ENCODE assay signal across 8 cellular contexts in the genomic region with DNA sequence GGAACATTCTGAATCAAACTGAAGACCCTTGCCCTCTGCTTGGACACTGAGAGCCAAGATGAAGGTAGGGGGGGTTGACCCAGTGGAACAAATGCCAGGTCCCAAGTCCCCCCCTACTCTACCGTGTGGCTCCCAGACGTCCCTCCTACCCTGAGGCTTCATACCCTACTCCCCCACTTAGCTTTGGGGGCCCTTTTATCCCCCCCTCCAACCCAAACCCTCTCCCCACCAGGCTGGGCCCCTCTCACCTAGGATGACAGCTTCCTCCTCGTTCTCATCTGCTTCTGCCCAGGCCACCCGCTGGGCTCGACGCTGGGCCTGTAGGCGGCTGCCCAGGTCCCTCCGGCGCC. TPM values are rescaled to one million over a fixed set of nuclear protein-coding genes. Genes with fewer than 3 reads are reported as not detected.
DNase-seq lines count a peak whose midpoint lies in the region; ATAC-seq, FAIRE-seq and TF ChIP-seq lines count a peak whose summit lies in the region.

No MANE protein-coding gene starts in this region.

- no peak overlapping the region; the same call in 1 of the 2 replicates for H2AK5ac ChIP-seq in IMR-90 (ENCODE audit: low read depth, low read length)

- peaks cover 19 to 35% of the 10 kb centered on the region in 2 experiments for H3K79me1 ChIP-seq in IMR-90 (ENCODE audit: low read depth in 1 of 2, low read length in 2 of 2)

- no peak overlapping the region for H4K5ac ChIP-seq in IMR-90 (ENCODE audit: low read depth, low read length)

- H3K36me3 ChIP-seq in IMR-90 (ENCODE audit: control insufficient read depth, insufficient read depth, low read length) (peaks cover 17% of the 10 kb centered on the region), bronchial epithelial cell (ENCODE audit: control insufficient read depth, insufficient read depth, low read length) (peaks cover 15% of the 10 kb centered on the region), muscle layer of duodenum (ENCODE audit: control insufficient read depth in 1 of 2, insufficient read depth in 2 of 2, low read length in 2 of 2) (peaks cover 14 to 19% of the 10 kb centered on the region in 2 donors)

- H3K27ac ChIP-seq in IMR-90 (ENCODE audit: insufficient read depth, low read length) (peak overlapping the region; percentile 18; the same call in 1 of the 2 replicates), muscle layer of duodenum (ENCODE audit: low read length) (no peak overlapping the region)

- no peak overlapping the region for H2BK20ac ChIP-seq in IMR-90 (ENCODE audit: low read depth, low read length)

- peak overlapping the region; percentile 25 to 96; a peak in 3 of 4 replicates for H4K8ac ChIP-seq in IMR-90 (ENCODE audit: low read depth in 2 of 2, low read length in 2 of 2)

- no peak for DNase-seq in AG04449 (ENCODE audit: low read depth, low spot score)
- no peak for DNase-seq in IMR-90
- no peak for DNase-seq in bronchial epithelial cell (ENCODE audit: low read depth)
- no peak for DNase-seq in C1 segment of cervical spinal cord (lab: John Stamatoyannopoulos, UW)
- no peak for DNase-seq in T1000 (lab: John Stamatoyannopoulos, UW)
- no peak for DNase-seq in NCI-H187 (lab: John Stamatoyannopoulos, UW)

- dilution Hi-C loops in IMR-90 (cut with HindIII; ENCODE audit: low sequenced_read_pairs, unreplicated experiment) = no loop called here

- H2BK5ac ChIP-seq in IMR-90 (ENCODE audit: low read depth, low read length, poor library complexity, severe bottlenecking) = no peak overlapping the region

- CTCF ChIA-PET in AG04449 (lab: Yijun Ruan, JAX) (interaction anchor here (0.7 to 2.5 kb wide), 2 partner anchors 16 to 17 kb away, joined by 3 to 14 read pairs; no protein-coding TSS in a partner anchor), IMR-90 (lab: Yijun Ruan, JAX) (interaction anchor here (0.6 kb wide), 2 partner anchors 122 to 148 kb away, joined by 3 read pairs; no protein-coding TSS in a partner anchor)

- no peak overlapping the region for H4K91ac ChIP-seq in IMR-90 (ENCODE audit: insufficient read depth, low read depth, low read length)

- in situ Hi-C loops in IMR-90 (cut with MboI; ENCODE audit: low sequenced_read_pairs) = no loop called here

- no peak for FAIRE-seq in bronchial epithelial cell (lab: Jason Lieb, UNC)

- no peak overlapping the region for H3K14ac ChIP-seq in IMR-90 (replicated peaks; ENCODE audit: low read depth, low read length)

- no peak overlapping the region for H3K23ac ChIP-seq in IMR-90 (ENCODE audit: low read depth, low read length)

- peaks cover 7% of the 10 kb centered on the region for H3K4me1 ChIP-seq in IMR-90 (ENCODE audit: control insufficient read depth, insufficient read depth, low read length)
- H3K4me1 ChIP-seq in muscle layer of duodenum (ENCODE audit: control insufficient read depth in 1 of 2, insufficient read depth in 2 of 2, low read length in 2 of 2) = peaks cover 0 to 10% of the 10 kb centered on the region in 2 donors

- no peak overlapping the region for H2BK120ac ChIP-seq in IMR-90 (ENCODE audit: low read depth, low read length)

- H3K27me3 ChIP-seq in IMR-90 (ENCODE audit: control insufficient read depth, insufficient read depth, low read length) = no peaks in the 10 kb centered on the region
- no peaks in the 10 kb centered on the region for H3K27me3 ChIP-seq in bronchial epithelial cell (ENCODE audit: control insufficient read depth, insufficient read depth, low read length)
- no peaks in the 10 kb centered on the region for H3K27me3 ChIP-seq in muscle layer of duodenum (ENCODE audit: low read depth, low read length)

- peak overlapping the region; percentile 84; the same call in 1 of the 2 replicates for H3K4me2 ChIP-seq in IMR-90 (ENCODE audit: low read depth, low read length)

- POLR2A ChIA-PET in AG04449 (lab: Yijun Ruan, JAX) (interaction anchor here (1.1 to 1.2 kb wide), 2 partner anchors 15 to 37 kb away, joined by 4 to 5 read pairs; no protein-coding TSS in a partner anchor), IMR-90 (lab: Charles Lee; ENCODE audit: unreplicated experiment) (no interaction called here)

- H2AK9ac ChIP-seq in IMR-90 (replicated peaks; ENCODE audit: low read depth, low read length, poor library complexity) = peak overlapping the region; percentile 96

- H3K4ac ChIP-seq in IMR-90 (ENCODE audit: low read depth, low read length) = no peak overlapping the region

- H3K18ac ChIP-seq in IMR-90 (ENCODE audit: low read depth, low read length) = no peak overlapping the region

- no peak overlapping the region for H3K9ac ChIP-seq in IMR-90 (ENCODE audit: low read depth, low read length)

- no peaks in the 10 kb centered on the region for H3K9me3 ChIP-seq in IMR-90 (ENCODE audit: control insufficient read depth, insufficient read depth, low read length)
- no peaks in the 10 kb centered on the region for H3K9me3 ChIP-seq in muscle layer of duodenum (ENCODE audit: control insufficient read depth in 1 of 2, low read length in 2 of 2)

- H3K4me3 ChIP-seq in AG04449 (ENCODE audit: low read depth, low read length) (peak overlapping the region; percentile 93), IMR-90 (ENCODE audit: insufficient read depth, low read depth, low read length) (no peak overlapping the region), bronchial epithelial cell (ENCODE audit: low read depth, low read length) (peak overlapping the region; percentile 95), muscle layer of duodenum (ENCODE audit: low read depth in 1 of 2, low read length in 2 of 2) (peak overlapping the region; percentile 85 to 93)

- TF ChIP-seq RAD21 in IMR-90 (IDR thresholded peaks at IDR 0.05; ENCODE audit: low read length) = no peak

- no peak for TF ChIP-seq POLR2A in IMR-90 (IDR thresholded peaks at IDR 0.05; ENCODE audit: low read depth, low read length)

- H2AFZ ChIP-seq in IMR-90 (replicated peaks; ENCODE audit: low read length, poor library complexity) = peak overlapping the region; percentile 94

- TF ChIP-seq CTCF in AG04449 (IDR thresholded peaks at IDR 0.05; ENCODE audit: insufficient read depth, low read length, missing control alignments) (no peak), IMR-90 (conservative IDR thresholded peaks at IDR 0.05; ENCODE audit: low read depth, low read length) (no peak), bronchial epithelial cell (IDR thresholded peaks at IDR 0.05; ENCODE audit: insufficient read depth, low read length, severe bottlenecking) (no peak)

- no TSS peak for BruUV-seq in IMR-90 (replicated peaks; lab: Mats Ljungman, UMichigan)

- no peak overlapping the region for H3K56ac ChIP-seq in IMR-90 (ENCODE audit: extremely low read depth, insufficient read depth, low read length)

- H2BK15ac ChIP-seq in IMR-90 (ENCODE audit: low read depth, low read length) = no peak overlapping the region

- no peaks in the 10 kb centered on the region for H4K20me1 ChIP-seq in IMR-90 (ENCODE audit: insufficient read depth, low read length)

- intact Hi-C loops in IMR-90 (cut with micrococcal nuclease) = no loop called here

- ATAC-seq in IMR-90 (ENCODE audit: low read depth) (no peak), GM19324 (IDR thresholded peaks at IDR 0.05; ENCODE audit: low FRiP score, unreplicated experiment) (no peak)

- no CpG with 5 or more reads among the region's 9 CpGs for WGBS in IMR-90 (ENCODE audit: extremely low coverage in 2 of 2, insufficient read length in 1 of 2), 2 experiments

- H3K9me1 ChIP-seq in IMR-90 (ENCODE audit: insufficient read depth, low read length) = 0 out of 2 replicates have a peak, but pooled peaks cover 3% of the 10 kb centered on the region

TF ChIP-seq in IMR-90, 13 proteins besides CTCF, POLR2A, EP300 and RAD21 (continues in another document):
- no peak for TF ChIP-seq ELK1 (IDR thresholded peaks at IDR 0.05; ENCODE audit: borderline replicate concordance, low read depth, low read length)
- TF ChIP-seq NFE2L2 (IDR thresholded peaks at IDR 0.05; ENCODE audit: low read depth, low read length) = no peak
- TF ChIP-seq MXI1 (IDR thresholded peaks at IDR 0.05; ENCODE audit: borderline replicate concordance, low read depth, low read length) = no peak
- TF ChIP-seq FOS (IDR thresholded peaks at IDR 0.05; ENCODE audit: low read depth, low read length) = no peak
- TF ChIP-seq CEBPB (IDR thresholded peaks at IDR 0.05; ENCODE audit: low read depth, low read length) = no peak
- no peak for TF ChIP-seq RCOR1 (IDR thresholded peaks at IDR 0.05; ENCODE audit: insufficient replicate concordance, low read length)

RNA-seq across cellular contexts. Expression of gene DDRGK1, which starts 1.5 kb away (rescaled TPM):
- total RNA-seq in IMR-90 (2012; rRNA removed) (12.2 and 20.6 TPM in 2 replicates), bronchial epithelial cell (57.6 and 72.7 TPM in 2 replicates)
- 29.6 and 33.1 TPM in 2 replicates for polyA plus RNA-seq in IMR-90 (2012; rRNA removed)
- polyA plus RNA-seq in IMR-90 (2012; cell fraction: cytosol; rRNA removed) = 31.0 and 41.4 TPM in 2 replicates
- 27.9 and 35.2 TPM in 2 replicates for polyA plus RNA-seq in IMR-90 (2012; cell fraction: nucleus; rRNA removed; ENCODE audit: low replicate concordance)

RNA-seq across cellular contexts. Expression of gene ITPA, which starts 6.4 kb away (rescaled TPM):
- 28.6 and 32.4 TPM in 2 replicates for total RNA-seq in IMR-90 (2012; rRNA removed)
- 49.0 and 52.6 TPM in 2 replicates for polyA plus RNA-seq in IMR-90 (2012; rRNA removed)
- 54.1 and 68.7 TPM in 2 replicates for polyA plus RNA-seq in IMR-90 (2012; cell fraction: cytosol; rRNA removed)
- 51.4 and 69.9 TPM in 2 replicates for polyA plus RNA-seq in IMR-90 (2012; cell fraction: nucleus; rRNA removed; ENCODE audit: low replicate concordance)
- 36.9 and 45.5 TPM in 2 replicates for total RNA-seq in bronchial epithelial cell

RNA-seq across cellular contexts. Expression of gene LZTS3, which starts 29.6 kb away (rescaled TPM):
- total RNA-seq in IMR-90 (2012; rRNA removed) = 1.4 TPM in 2 replicates
- polyA plus RNA-seq in IMR-90 (2012; rRNA removed) = 3.2 and 3.7 TPM in 2 replicates
- polyA plus RNA-seq in IMR-90 (2012; cell fraction: cytosol; rRNA removed) = 3.2 and 5.4 TPM in 2 replicates
- polyA plus RNA-seq in IMR-90 (2012; cell fraction: nucleus; rRNA removed; ENCODE audit: low replicate concordance) = 5.6 and 11.2 TPM in 2 replicates
- total RNA-seq in bronchial epithelial cell = 11.3 and 20.0 TPM in 2 replicates

RNA-seq across cellular contexts. Expression of gene SLC4A11, which starts 36.0 kb away (rescaled TPM):
- total RNA-seq in IMR-90 (2012; rRNA removed) (0.28 and 0.36 TPM in 2 replicates), bronchial epithelial cell (3.2 and 5.1 TPM in 2 replicates)
- 0.79 and 0.95 TPM in 2 replicates for polyA plus RNA-seq in IMR-90 (2012; rRNA removed)
- 0.36 and 0.60 TPM in 2 replicates for polyA plus RNA-seq in IMR-90 (2012; cell fraction: cytosol; rRNA removed)
- 5.7 and 12.8 TPM in 2 replicates for polyA plus RNA-seq in IMR-90 (2012; cell fraction: nucleus; rRNA removed; ENCODE audit: low replicate concordance)

RNA-seq across cellular contexts. Expression of gene FASTKD5, which starts 43.3 kb away (rescaled TPM):
- total RNA-seq in IMR-90 (2012; rRNA removed) = 18.6 and 22.8 TPM in 2 replicates
- polyA plus RNA-seq in IMR-90 (2012; rRNA removed) = 10.1 and 11.0 TPM in 2 replicates
- polyA plus RNA-seq in IMR-90 (2012; cell fraction: cytosol; rRNA removed) = 3.7 and 4.8 TPM in 2 replicates
- polyA plus RNA-seq in IMR-90 (2012; cell fraction: nucleus; rRNA removed; ENCODE audit: low replicate concordance) = 2.7 and 11.3 TPM in 2 replicates
- total RNA-seq in bronchial epithelial cell = 11.3 and 17.9 TPM in 2 replicates
